1 cellular context compared by ENCODE assay signal in the genomic region with DNA sequence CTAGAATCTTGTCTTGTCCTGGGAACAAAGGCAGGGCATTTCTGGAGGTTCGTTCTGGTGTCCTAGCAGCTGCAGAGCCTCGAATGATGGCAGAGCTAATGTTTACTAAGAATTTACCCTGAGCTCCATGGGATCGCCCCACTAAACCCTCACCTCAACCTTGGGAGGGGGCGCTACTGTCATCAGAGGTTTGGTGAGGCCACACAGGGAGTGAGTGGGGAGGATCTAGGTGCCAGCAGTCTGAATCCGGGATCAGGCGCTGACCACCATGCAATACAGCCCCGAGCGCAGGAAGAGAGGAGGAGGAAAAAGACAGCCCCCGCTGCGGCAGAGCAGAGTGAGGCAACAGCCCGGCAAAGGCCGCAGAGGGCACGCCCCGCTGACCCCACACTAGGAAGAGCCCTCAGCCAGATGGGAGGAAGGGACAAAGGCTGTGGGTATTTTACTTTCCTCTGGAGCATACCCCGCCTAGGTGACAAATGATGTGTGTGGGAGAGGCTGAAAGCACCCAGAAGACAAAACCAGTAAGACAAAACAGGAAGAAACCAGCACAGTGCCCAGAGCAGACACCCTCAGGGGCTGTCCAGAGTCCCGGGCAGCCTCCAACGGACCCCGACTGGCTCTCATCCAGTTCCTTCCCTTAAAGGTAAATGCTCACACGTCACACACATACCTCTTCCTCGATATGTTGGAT.
TF ChIP-seq lines count a peak whose summit lies in the region.

No MANE protein-coding gene starts in this region.

TF ChIP-seq in K562, 482 proteins besides CTCF, POLR2A, EP300 and RAD21 (continued from another document):
- TF ChIP-seq, protein P1, sequence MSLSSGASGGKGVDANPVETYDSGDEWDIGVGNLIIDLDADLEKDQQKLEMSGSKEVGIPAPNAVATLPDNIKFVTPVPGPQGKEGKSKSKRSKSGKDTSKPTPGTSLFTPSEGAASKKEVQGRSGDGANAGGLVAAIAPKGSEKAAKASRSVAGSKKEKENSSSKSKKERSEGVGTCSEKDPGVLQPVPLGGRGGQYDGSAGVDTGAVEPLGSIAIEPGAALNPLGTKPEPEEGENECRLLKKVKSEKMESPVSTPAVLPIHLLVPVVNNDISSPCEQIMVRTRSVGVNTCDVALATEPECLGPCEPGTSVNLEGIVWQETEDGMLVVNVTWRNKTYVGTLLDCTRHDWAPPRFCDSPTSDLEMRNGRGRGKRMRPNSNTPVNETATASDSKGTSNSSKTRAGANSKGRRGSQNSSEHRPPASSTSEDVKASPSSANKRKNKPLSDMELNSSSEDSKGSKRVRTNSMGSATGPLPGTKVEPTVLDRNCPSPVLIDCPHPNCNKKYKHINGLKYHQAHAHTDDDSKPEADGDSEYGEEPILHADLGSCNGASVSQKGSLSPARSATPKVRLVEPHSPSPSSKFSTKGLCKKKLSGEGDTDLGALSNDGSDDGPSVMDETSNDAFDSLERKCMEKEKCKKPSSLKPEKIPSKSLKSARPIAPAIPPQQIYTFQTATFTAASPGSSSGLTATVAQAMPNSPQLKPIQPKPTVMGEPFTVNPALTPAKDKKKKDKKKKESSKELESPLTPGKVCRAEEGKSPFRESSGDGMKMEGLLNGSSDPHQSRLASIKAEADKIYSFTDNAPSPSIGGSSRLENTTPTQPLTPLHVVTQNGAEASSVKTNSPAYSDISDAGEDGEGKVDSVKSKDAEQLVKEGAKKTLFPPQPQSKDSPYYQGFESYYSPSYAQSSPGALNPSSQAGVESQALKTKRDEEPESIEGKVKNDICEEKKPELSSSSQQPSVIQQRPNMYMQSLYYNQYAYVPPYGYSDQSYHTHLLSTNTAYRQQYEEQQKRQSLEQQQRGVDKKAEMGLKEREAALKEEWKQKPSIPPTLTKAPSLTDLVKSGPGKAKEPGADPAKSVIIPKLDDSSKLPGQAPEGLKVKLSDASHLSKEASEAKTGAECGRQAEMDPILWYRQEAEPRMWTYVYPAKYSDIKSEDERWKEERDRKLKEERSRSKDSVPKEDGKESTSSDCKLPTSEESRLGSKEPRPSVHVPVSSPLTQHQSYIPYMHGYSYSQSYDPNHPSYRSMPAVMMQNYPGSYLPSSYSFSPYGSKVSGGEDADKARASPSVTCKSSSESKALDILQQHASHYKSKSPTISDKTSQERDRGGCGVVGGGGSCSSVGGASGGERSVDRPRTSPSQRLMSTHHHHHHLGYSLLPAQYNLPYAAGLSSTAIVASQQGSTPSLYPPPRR (CRISPR knock-in tag; IDR thresholded peaks at IDR 0.05; ENCODE audit: borderline replicate concordance): no peak
- no peak for TF ChIP-seq ZFPM2 (CRISPR knock-in tag; IDR thresholded peaks at IDR 0.05)
- no peak for TF ChIP-seq ERF (CRISPR knock-in tag; IDR thresholded peaks at IDR 0.05)
- no peak for TF ChIP-seq FOXJ3 (CRISPR knock-in tag; IDR thresholded peaks at IDR 0.05)
- no peak for TF ChIP-seq SP1 (CRISPR knock-in tag; IDR thresholded peaks at IDR 0.05)
- TF ChIP-seq ESRRA (IDR thresholded peaks at IDR 0.05; ENCODE audit: borderline replicate concordance, low read depth): peak; percentile 37; the same call in 1 of the 2 replicates
- TF ChIP-seq, protein P2, sequence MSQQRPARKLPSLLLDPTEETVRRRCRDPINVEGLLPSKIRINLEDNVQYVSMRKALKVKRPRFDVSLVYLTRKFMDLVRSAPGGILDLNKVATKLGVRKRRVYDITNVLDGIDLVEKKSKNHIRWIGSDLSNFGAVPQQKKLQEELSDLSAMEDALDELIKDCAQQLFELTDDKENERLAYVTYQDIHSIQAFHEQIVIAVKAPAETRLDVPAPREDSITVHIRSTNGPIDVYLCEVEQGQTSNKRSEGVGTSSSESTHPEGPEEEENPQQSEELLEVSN (IDR thresholded peaks at IDR 0.05; ENCODE audit: borderline replicate concordance in 1 of 2, extremely low read depth in 1 of 2, insufficient read depth in 1 of 2, insufficient read length in 1 of 2, low read depth in 1 of 2, low read length in 1 of 2, poor library complexity in 1 of 2, severe bottlenecking in 1 of 2): no peak
- TF ChIP-seq ZNF444 (CRISPR knock-in tag; IDR thresholded peaks at IDR 0.05): no peak
- no peak for TF ChIP-seq ZNF263 (CRISPR knock-in tag; IDR thresholded peaks at IDR 0.05; ENCODE audit: borderline replicate concordance)
- 0 out of 4 replicates have a peak, but pooled peaks of 1 of the 2 experiments have one; percentile 14 for TF ChIP-seq HDAC1 (IDR thresholded peaks at IDR 0.05)
- TF ChIP-seq RCOR1 (IDR thresholded peaks at IDR 0.05; ENCODE audit: borderline replicate concordance in 1 of 2, low read depth in 2 of 2, low read length in 2 of 2): peak in 1 of 2 experiments; percentile 48; a peak in 1 of 4 replicates
- peak; percentile 38 to 61; a peak in 3 of 4 replicates for TF ChIP-seq MAZ (CRISPR knock-in tag; conservative IDR thresholded peaks at IDR 0.05 in 1 of 2, IDR thresholded peaks at IDR 0.05 in 1 of 2)
- peak; percentile 30 for TF ChIP-seq JUND (IDR thresholded peaks at IDR 0.05; ENCODE audit: borderline replicate concordance, low read depth, low read length)
- no peak; the same call in 2 of the 3 replicates for TF ChIP-seq JUND (tag; IDR thresholded peaks at IDR 0.05; ENCODE audit: borderline replicate concordance, low read depth, low read length)
- TF ChIP-seq ETV1 (tag; conservative IDR thresholded peaks at IDR 0.05; ENCODE audit: low read depth): no peak
- TF ChIP-seq SMARCE1 (IDR thresholded peaks at IDR 0.05): 0 out of 2 replicates have a peak, but pooled peaks have one; percentile 15
- no peak for TF ChIP-seq CC2D1A (IDR thresholded peaks at IDR 0.05)
- TF ChIP-seq, protein P3, sequence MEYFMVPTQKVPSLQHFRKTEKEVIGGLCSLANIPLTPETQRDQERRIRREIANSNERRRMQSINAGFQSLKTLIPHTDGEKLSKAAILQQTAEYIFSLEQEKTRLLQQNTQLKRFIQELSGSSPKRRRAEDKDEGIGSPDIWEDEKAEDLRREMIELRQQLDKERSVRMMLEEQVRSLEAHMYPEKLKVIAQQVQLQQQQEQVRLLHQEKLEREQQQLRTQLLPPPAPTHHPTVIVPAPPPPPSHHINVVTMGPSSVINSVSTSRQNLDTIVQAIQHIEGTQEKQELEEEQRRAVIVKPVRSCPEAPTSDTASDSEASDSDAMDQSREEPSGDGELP (CRISPR knock-in tag; IDR thresholded peaks at IDR 0.05; ENCODE audit: borderline replicate concordance): peak; percentile 49
- TF ChIP-seq ZNF175 (CRISPR knock-in tag; IDR thresholded peaks at IDR 0.05; ENCODE audit: low read depth): peak; percentile 79
- TF ChIP-seq NR3C1 (CRISPR knock-in tag; IDR thresholded peaks at IDR 0.05): no peak
- 0 out of 2 replicates have a peak, but pooled peaks have one; percentile 43 for TF ChIP-seq MYNN (IDR thresholded peaks at IDR 0.05)
- no peak for TF ChIP-seq MYNN (CRISPR knock-in tag; IDR thresholded peaks at IDR 0.05)
- TF ChIP-seq CAMTA2 (CRISPR knock-in tag; conservative IDR thresholded peaks at IDR 0.05): no peak
- no peak for TF ChIP-seq ZKSCAN8 (CRISPR knock-in tag; IDR thresholded peaks at IDR 0.05)
- TF ChIP-seq EGR1 (conservative IDR thresholded peaks at IDR 0.05): peak; percentile 16; the same call in 1 of the 2 replicates
- no peak for TF ChIP-seq POU5F1 (IDR thresholded peaks at IDR 0.05; ENCODE audit: borderline replicate concordance, low read depth, low read length, partially characterized antibody)
- TF ChIP-seq NR2C2 (CRISPR knock-in tag; IDR thresholded peaks at IDR 0.05): no peak
- peak; percentile 82; the same call in 1 of the 2 replicates for TF ChIP-seq NR2C2 (tag; IDR thresholded peaks at IDR 0.05)
- no peak for TF ChIP-seq GATAD2B (IDR thresholded peaks at IDR 0.05; ENCODE audit: borderline replicate concordance)
- TF ChIP-seq, protein P4, sequence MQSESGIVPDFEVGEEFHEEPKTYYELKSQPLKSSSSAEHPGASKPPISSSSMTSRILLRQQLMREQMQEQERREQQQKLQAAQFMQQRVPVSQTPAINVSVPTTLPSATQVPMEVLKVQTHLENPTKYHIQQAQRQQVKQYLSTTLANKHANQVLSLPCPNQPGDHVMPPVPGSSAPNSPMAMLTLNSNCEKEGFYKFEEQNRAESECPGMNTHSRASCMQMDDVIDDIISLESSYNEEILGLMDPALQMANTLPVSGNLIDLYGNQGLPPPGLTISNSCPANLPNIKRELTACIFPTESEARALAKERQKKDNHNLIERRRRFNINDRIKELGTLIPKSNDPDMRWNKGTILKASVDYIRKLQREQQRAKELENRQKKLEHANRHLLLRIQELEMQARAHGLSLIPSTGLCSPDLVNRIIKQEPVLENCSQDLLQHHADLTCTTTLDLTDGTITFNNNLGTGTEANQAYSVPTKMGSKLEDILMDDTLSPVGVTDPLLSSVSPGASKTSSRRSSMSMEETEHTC (IDR thresholded peaks at IDR 0.05): no peak
- no peak for TF ChIP-seq PHF20 (IDR thresholded peaks at IDR 0.05; ENCODE audit: partially characterized antibody)
- no peak for TF ChIP-seq SNRNP70 (optimal IDR thresholded peaks at IDR 0.05; ENCODE audit: low read depth, low read length)
- TF ChIP-seq KLF16 (IDR thresholded peaks at IDR 0.05): peak; percentile 45; the same call in 1 of the 2 replicates
- no peak for TF ChIP-seq BDP1 (IDR thresholded peaks at IDR 0.05; ENCODE audit: insufficient read depth, insufficient read length)
- no peak for TF ChIP-seq ZNF561 (CRISPR knock-in tag; conservative IDR thresholded peaks at IDR 0.05)
- TF ChIP-seq GABPA (tag; conservative IDR thresholded peaks at IDR 0.05; ENCODE audit: low read depth): peak; percentile 55
- peak; percentile 55 for TF ChIP-seq CHD4 (IDR thresholded peaks at IDR 0.05; ENCODE audit: insufficient read depth, insufficient replicate concordance, low read depth, low read length, poor library complexity, severe bottlenecking)
- peak; percentile 50 for TF ChIP-seq TCF3 (CRISPR knock-in tag; IDR thresholded peaks at IDR 0.05)
- peak in 1 of 2 experiments; percentile 62; a peak in 1 of 4 replicates for TF ChIP-seq TRIM24 (IDR thresholded peaks at IDR 0.05)
- no peak for TF ChIP-seq ZNF133 (CRISPR knock-in tag; IDR thresholded peaks at IDR 0.05)
